In the genomic region with DNA sequence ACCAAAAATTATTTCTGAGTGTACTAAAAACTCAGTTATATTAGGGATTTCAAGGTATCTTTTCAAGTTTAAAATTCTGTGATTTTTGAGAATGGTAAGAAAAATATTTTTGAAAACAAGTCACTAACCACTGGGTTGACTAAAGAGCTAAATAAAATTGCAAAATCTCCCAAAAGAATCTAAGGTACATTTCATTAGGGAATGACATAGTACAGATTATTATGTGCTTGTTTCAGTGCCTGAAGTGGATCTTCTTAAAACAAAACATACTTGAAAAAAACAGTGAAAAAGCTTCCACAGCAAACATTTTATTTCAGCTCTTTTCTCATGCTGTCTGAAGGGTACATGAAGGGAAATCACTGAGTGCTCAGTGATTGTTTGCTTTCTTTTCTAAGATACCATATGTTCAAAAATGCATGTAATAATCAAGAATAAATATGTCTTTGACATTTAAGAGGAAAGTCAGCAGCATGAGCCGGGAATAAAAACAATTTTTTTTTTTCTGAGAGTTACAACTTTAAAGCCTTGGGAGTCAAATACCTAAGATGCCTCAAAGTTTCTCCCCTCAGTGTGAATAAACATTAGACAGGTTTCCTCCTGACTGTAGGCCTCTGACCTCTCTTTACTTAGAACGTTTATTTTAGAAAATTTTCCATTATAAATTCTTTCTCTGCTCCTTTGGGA, we compare ENCODE assay signal across 10 cellular contexts.
DNase-seq lines count a peak whose midpoint lies in the region; ATAC-seq lines count a peak whose summit lies in the region.
"Had no signal": no experiment of that assay in that cellular context is flagged by ENCODE, and none has a peak within 500 bp of the region (broad histone marks: within the 10 kb centered on the region; RNA-seq: fewer than 3 reads in every experiment).

No MANE protein-coding gene starts in this region.

- DNase-seq in Caki2 (ENCODE audit: low read depth), result peak; percentile 52
- peak; percentile 63 for DNase-seq in adipocyte (ENCODE audit: low read depth)
- DNase-seq in SKM-1 treated with dmso at 0.1 percent for 144 hours (lab: John Stamatoyannopoulos, UW; ENCODE audit: unreplicated experiment), result no peak
- no peak for DNase-seq in ureter (ENCODE audit: low spot score)
- DNase-seq in Ammon's horn (ENCODE audit: low spot score), result no peak
- DNase-seq: T1000 had no signal

- H3K36me3 ChIP-seq in adipocyte (ENCODE audit: control insufficient read depth, insufficient read depth, low read length, severe bottlenecking), result no peaks in the 10 kb centered on the region
- H3K36me3 ChIP-seq in iPS-20b (ENCODE audit: insufficient read depth, low read depth, low read length), result no peaks in the 10 kb centered on the region
- no peaks in the 10 kb centered on the region for H3K36me3 ChIP-seq in rectal smooth muscle tissue (ENCODE audit: control insufficient read depth, insufficient read depth, low read length)
- H3K36me3 ChIP-seq: right atrium auricular region had no signal

- ATAC-seq in HG02571 (IDR thresholded peaks at IDR 0.05; ENCODE audit: unreplicated experiment), result no peak

- H3K4me1 ChIP-seq in adipocyte (ENCODE audit: control insufficient read depth, insufficient read depth, low read length) (peaks cover 26% of the 10 kb centered on the region), iPS-20b (ENCODE audit: insufficient read depth, low read length) (peaks cover 4% of the 10 kb centered on the region; the same call in 1 of the 2 replicates), rectal smooth muscle tissue (ENCODE audit: control insufficient read depth, insufficient read depth, low read length) (peaks cover 4% of the 10 kb centered on the region)
- H3K4me1 ChIP-seq: right atrium auricular region had no signal

- H3K9me3 ChIP-seq in adipocyte (ENCODE audit: control insufficient read depth, low read length) (no peaks in the 10 kb centered on the region), iPS-20b (ENCODE audit: insufficient read depth, low read depth, low read length) (no peaks in the 10 kb centered on the region)
- H3K9me3 ChIP-seq: right atrium auricular region had no signal

- peak overlapping the region; percentile 68 for H3K9ac ChIP-seq in adipocyte (ENCODE audit: low read length)
- H3K9ac ChIP-seq in iPS-20b (ENCODE audit: low read depth, low read length), result 0 out of 2 replicates have a peak overlapping the region, but pooled peaks have one; percentile 25
- no peak overlapping the region for H3K9ac ChIP-seq in rectal smooth muscle tissue (ENCODE audit: low read length)

- H3K27ac ChIP-seq in iPS-20b (ENCODE audit: low read length) (peak overlapping the region; percentile 31), rectal smooth muscle tissue (ENCODE audit: low read depth, low read length) (peak overlapping the region; percentile 43)

- in situ Hi-C loops in Caki2 (cut with HindIII; ENCODE audit: low pct_unique_long_range_greater_than_20kb, low sequenced_read_pairs), result no loop called here

- H3K4me3 ChIP-seq in adipocyte (ENCODE audit: low read length), result no peak overlapping the region
- H3K4me3 ChIP-seq in iPS-20b (ENCODE audit: low read length), result no peak overlapping the region
- H3K4me3 ChIP-seq in rectal smooth muscle tissue (ENCODE audit: low read length), result no peak overlapping the region
- H3K4me3 ChIP-seq: right atrium auricular region had no signal

- no peaks in the 10 kb centered on the region for H3K27me3 ChIP-seq in adipocyte (replicated peaks; ENCODE audit: control insufficient read depth, insufficient read depth, low read length)
- H3K27me3 ChIP-seq in iPS-20b (ENCODE audit: insufficient read depth, low read length), result no peaks in the 10 kb centered on the region
- no peaks in the 10 kb centered on the region for H3K27me3 ChIP-seq in rectal smooth muscle tissue (ENCODE audit: control insufficient read depth, insufficient read depth, low read length)
- H3K27me3 ChIP-seq: right atrium auricular region had no signal

Comparison
In these comparisons a context has a peak if more than half of its experiments do, and no peak if none do; other contexts are left out.
1. DNase-seq: peak in Caki2 (single experiment) and adipocyte (single experiment); none in SKM-1 treated with dmso at 0.1 percent for 144 hours (single experiment), ureter (single experiment) and Ammon's horn (single experiment).